Comparison of ENCODE assay signal across 10 cellular contexts in the genomic region with DNA sequence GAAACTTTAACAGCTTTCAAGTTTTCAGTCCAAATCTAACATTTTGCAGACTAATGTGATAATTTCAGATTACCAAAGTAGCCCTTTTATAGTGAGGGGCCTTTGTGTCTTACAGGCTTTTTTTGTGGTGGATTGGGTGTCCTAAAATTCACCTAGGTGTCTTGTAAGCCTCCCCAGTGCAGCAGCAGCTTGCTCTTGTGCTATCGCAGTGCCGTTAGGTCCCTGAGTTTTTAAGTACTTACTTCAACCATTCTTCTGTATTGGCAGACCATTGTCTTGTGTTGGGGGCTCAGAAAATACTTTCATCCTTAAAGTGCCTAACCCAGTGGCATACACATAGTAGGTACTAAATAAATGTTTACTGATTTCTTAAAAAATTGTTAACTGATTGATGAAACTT. TPM values are rescaled to one million over a fixed set of nuclear protein-coding genes. Genes with fewer than 3 reads are reported as not detected.
DNase-seq lines count a peak whose midpoint lies in the region; ATAC-seq and TF ChIP-seq lines count a peak whose summit lies in the region.
"Had no signal": no experiment of that assay in that cellular context is flagged by ENCODE, and none has a peak within 500 bp of the region (broad histone marks: within the 10 kb centered on the region; RNA-seq: fewer than 3 reads in every experiment).

No MANE protein-coding gene starts in this region.

- H3K9me3 ChIP-seq in gastroesophageal sphincter (no peaks in the 10 kb centered on the region), subcutaneous abdominal adipose tissue (ENCODE audit: control insufficient read depth in 5 of 5, low read length in 5 of 5) (no peaks in the 10 kb centered on the region)

- H3K27ac Mint-ChIP-seq in activated CD4-positive, alpha-beta T cell treated with anti-CD3 and anti-CD28 coated beads for 36 hours: peak overlapping the region; percentile 60
- no peak overlapping the region for H3K27ac Mint-ChIP-seq in WTC11

- H3K4me1 ChIP-seq in gastroesophageal sphincter: peaks cover 2 to 73% (median 6%) of the 10 kb centered on the region in 3 donors
- H3K4me1 ChIP-seq in subcutaneous abdominal adipose tissue (ENCODE audit: control insufficient read depth in 5 of 5, insufficient read depth in 5 of 5, low read length in 5 of 5): peaks cover 5 to 68% (median 57%) of the 10 kb centered on the region in 5 donors

- H3K4me3 ChIP-seq in gastroesophageal sphincter (peak overlapping the region in 1 of 2 donors; percentile 97), subcutaneous abdominal adipose tissue (ENCODE audit: low read depth in 1 of 5, low read length in 5 of 5) (peak overlapping the region; percentile 72 to 95 (median 90))

- H3K36me3 Mint-ChIP-seq in activated CD4-positive, alpha-beta T cell treated with anti-CD3 and anti-CD28 coated beads for 36 hours (ENCODE audit: low read depth): peaks cover 5% of the 10 kb centered on the region
- H3K36me3 Mint-ChIP-seq in WTC11: no peaks in the 10 kb centered on the region

- H3K27me3 Mint-ChIP-seq in activated CD4-positive, alpha-beta T cell treated with anti-CD3 and anti-CD28 coated beads for 36 hours: no peaks in the 10 kb centered on the region
- H3K27me3 Mint-ChIP-seq in WTC11 (ENCODE audit: low read depth): peaks cover 42% of the 10 kb centered on the region

- H3K27me3 ChIP-seq in gastroesophageal sphincter (no peaks in the 10 kb centered on the region), subcutaneous abdominal adipose tissue (ENCODE audit: control insufficient read depth in 5 of 5, insufficient read depth in 4 of 5, low read length in 5 of 5) (no peaks in the 10 kb centered on the region)

- H3K4me1 Mint-ChIP-seq in activated CD4-positive, alpha-beta T cell treated with anti-CD3 and anti-CD28 coated beads for 36 hours: peaks cover 62% of the 10 kb centered on the region
- peaks cover 33% of the 10 kb centered on the region for H3K4me1 Mint-ChIP-seq in WTC11

- no peak for DNase-seq in activated CD4-positive, alpha-beta T cell treated with anti-CD3 and anti-CD28 coated beads for 36 hours
- DNase-seq in activated CD4-positive, alpha-beta T cell treated with anti-CD3 and anti-CD28 coated beads, Interleukin-2, amount 50 U/mL, for 1 hour: no peak
- DNase-seq in WTC11 (ENCODE audit: low spot score) (no peak), DMS53 (lab: John Stamatoyannopoulos, UW) (no peak)
- DNase-seq: activated effector memory CD4-positive, alpha-beta T cell treated with anti-CD3 and anti-CD28 coated beads, Interleukin-2, amount 50 U/mL, for 16 hours; NCI-H187 had no signal

- no peak for TF ChIP-seq EP300 in gastroesophageal sphincter (IDR thresholded peaks at IDR 0.05)

- ATAC-seq in activated CD4-positive, alpha-beta T cell treated with anti-CD3 and anti-CD28 coated beads for 36 hours: no peak
- ATAC-seq in WTC11: no peak
- ATAC-seq in gastroesophageal sphincter: no peak
- no peak for ATAC-seq in GM21786 (IDR thresholded peaks at IDR 0.05; ENCODE audit: unreplicated experiment)
- ATAC-seq in HG03439 (IDR thresholded peaks at IDR 0.05; ENCODE audit: unreplicated experiment): no peak

- POLR2A ChIA-PET in activated CD4-positive, alpha-beta T cell treated with anti-CD3 and anti-CD28 coated beads for 36 hours (lab: Charles Lee): no interaction called here
- POLR2A ChIA-PET in WTC11 (lab: Charles Lee): no interaction called here

- H3K4me3 Mint-ChIP-seq in activated CD4-positive, alpha-beta T cell treated with anti-CD3 and anti-CD28 coated beads for 36 hours: peak overlapping the region; percentile 96
- H3K4me3 Mint-ChIP-seq in WTC11: peak overlapping the region; percentile 80; the same call in 1 of the 2 replicates

- H3K27ac ChIP-seq in gastroesophageal sphincter (peak overlapping the region in 3 of 4 donors; percentile 7 to 95 (median 94)), subcutaneous abdominal adipose tissue (ENCODE audit: low read depth, low read length) (peak overlapping the region; percentile 80)

- peak overlapping the region; percentile 25 to 84 (median 79) for H3K9ac ChIP-seq in subcutaneous abdominal adipose tissue (ENCODE audit: low read length in 5 of 5)

- no peaks in the 10 kb centered on the region for H3K9me3 Mint-ChIP-seq in activated CD4-positive, alpha-beta T cell treated with anti-CD3 and anti-CD28 coated beads for 36 hours (ENCODE audit: low read depth)
- no peaks in the 10 kb centered on the region for H3K9me3 Mint-ChIP-seq in WTC11

- intact Hi-C loops in activated CD4-positive, alpha-beta T cell treated with anti-CD3 and anti-CD28 coated beads for 36 hours (cut with DNase I, micrococcal nuclease): loop anchor here in 1 of 2 experiments (5.0 to 10.0 kb wide), 2 partner anchors 401 to 599 kb away; a partner anchor contains a TSS

- 8 to 43% methylated on average over 2 of the region's 2 CpGs for WGBS in gastroesophageal sphincter (ENCODE audit: low coverage in 1 of 2), 2 donors

- no peak for TF ChIP-seq POLR2A in gastroesophageal sphincter (IDR thresholded peaks at IDR 0.05)

- TF ChIP-seq CTCF in WTC11 (IDR thresholded peaks at IDR 0.05) (no peak), gastroesophageal sphincter (IDR thresholded peaks at IDR 0.05) (no peak)

- no peaks in the 10 kb centered on the region for H3K36me3 ChIP-seq in gastroesophageal sphincter
- no peaks in the 10 kb centered on the region for H3K36me3 ChIP-seq in subcutaneous abdominal adipose tissue (ENCODE audit: control insufficient read depth in 5 of 5, insufficient read depth in 5 of 5, low read length in 5 of 5)

- CTCF ChIA-PET in activated CD4-positive, alpha-beta T cell treated with anti-CD3 and anti-CD28 coated beads for 36 hours (lab: Charles Lee): no interaction called here
- CTCF ChIA-PET in WTC11 (lab: Charles Lee): interaction anchor here (1.7 kb wide), 1 partner anchor 185 kb away, joined by 5 read pairs; no protein-coding TSS in a partner anchor

TF ChIP-seq in WTC11, 78 proteins besides CTCF, POLR2A, EP300 and RAD21:
- TF ChIP-seq JAZF1 (CRISPR knock-in tag; IDR thresholded peaks at IDR 0.05): no peak
- TF ChIP-seq, protein P1, sequence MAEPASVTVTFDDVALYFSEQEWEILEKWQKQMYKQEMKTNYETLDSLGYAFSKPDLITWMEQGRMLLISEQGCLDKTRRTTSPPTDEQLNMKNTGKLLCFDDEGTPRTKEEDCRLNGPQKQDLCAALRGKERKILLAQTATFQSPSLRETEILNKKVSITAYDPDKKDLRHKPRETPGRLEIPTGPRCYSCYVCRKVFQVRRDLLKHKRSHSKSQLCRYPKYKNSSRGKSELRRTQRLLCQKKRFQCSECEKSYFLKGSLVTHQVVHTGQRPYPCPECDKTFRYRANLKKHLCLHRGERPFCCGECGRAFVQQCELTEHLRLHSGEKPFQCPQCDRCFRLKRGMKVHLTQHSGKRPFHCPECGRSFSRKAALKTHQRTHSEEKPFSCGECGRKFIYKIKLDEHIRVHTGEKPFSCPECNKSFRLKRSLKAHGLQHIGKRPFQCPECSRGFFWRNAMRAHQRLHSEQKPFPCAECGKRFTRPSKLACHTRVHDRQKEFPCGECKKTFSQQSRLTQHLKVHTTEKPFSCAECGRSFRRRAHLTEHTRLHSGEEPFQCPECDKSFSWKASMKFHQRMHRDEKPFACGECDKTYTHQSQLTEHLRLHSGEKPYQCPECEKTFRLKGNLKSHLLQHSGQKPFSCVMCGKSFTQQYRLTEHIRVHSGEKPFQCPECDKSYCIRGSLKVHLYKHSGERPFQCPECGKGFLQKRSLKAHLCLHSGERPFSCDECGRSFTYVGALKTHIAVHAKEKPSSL (CRISPR knock-in tag; conservative IDR thresholded peaks at IDR 0.05): no peak
- TF ChIP-seq TP53 (CRISPR knock-in tag; IDR thresholded peaks at IDR 0.05): no peak
- TF ChIP-seq RELA (CRISPR knock-in tag; IDR thresholded peaks at IDR 0.05; ENCODE audit: borderline replicate concordance): no peak
- TF ChIP-seq ZNF263 (CRISPR knock-in tag; IDR thresholded peaks at IDR 0.05; ENCODE audit: low read depth): no peak
- TF ChIP-seq JUN (CRISPR knock-in tag; IDR thresholded peaks at IDR 0.05): no peak
- no peak for TF ChIP-seq FOXK1 (CRISPR knock-in tag; IDR thresholded peaks at IDR 0.05)
- no peak for TF ChIP-seq ZNF138 (CRISPR knock-in tag; conservative IDR thresholded peaks at IDR 0.05)
- TF ChIP-seq MXD4 (CRISPR knock-in tag; IDR thresholded peaks at IDR 0.05; ENCODE audit: borderline replicate concordance): no peak
- TF ChIP-seq, protein P2, sequence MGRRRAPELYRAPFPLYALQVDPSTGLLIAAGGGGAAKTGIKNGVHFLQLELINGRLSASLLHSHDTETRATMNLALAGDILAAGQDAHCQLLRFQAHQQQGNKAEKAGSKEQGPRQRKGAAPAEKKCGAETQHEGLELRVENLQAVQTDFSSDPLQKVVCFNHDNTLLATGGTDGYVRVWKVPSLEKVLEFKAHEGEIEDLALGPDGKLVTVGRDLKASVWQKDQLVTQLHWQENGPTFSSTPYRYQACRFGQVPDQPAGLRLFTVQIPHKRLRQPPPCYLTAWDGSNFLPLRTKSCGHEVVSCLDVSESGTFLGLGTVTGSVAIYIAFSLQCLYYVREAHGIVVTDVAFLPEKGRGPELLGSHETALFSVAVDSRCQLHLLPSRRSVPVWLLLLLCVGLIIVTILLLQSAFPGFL (CRISPR knock-in tag; IDR thresholded peaks at IDR 0.05; ENCODE audit: borderline replicate concordance): no peak

RNA-seq across cellular contexts. Expression of a gene that starts 2.1 kb away (rescaled TPM):
- total RNA-seq in activated CD4-positive, alpha-beta T cell treated with anti-CD3 and anti-CD28 coated beads for 36 hours: 10 to 100 TPM; 21.3 to 28.7 TPM
- total RNA-seq in WTC11 (2021) (10.2 to 13.9 TPM (median 12.7 TPM) in 3 replicates), gastroesophageal sphincter (10 to 100 TPM; 34.6 to 73.2 (median 56.2) TPM)
